In the genomic region with DNA sequence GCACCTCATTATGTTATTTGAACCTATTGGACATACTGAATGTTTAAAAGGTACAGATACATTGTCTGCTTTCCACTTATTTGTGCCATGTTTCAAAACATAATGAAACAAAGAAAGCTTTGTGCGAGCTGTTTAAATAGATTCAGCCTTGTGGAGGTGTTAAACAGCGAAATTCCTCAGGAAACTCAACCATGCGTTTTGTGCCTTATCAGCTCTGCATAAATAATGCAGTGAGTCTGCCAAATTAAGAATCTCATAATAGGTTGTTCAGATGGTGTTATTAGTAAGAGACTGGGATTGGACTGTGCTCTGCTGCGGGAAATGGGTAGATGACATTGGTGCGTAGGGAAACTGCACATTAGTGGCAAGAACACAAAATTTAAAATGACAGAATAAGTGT, we compare ENCODE assay signal across 17 cellular contexts.
"Had no signal": no experiment of that assay in that cellular context is flagged by ENCODE, and none has a peak within 500 bp of the region (broad histone marks: within the 10 kb centered on the region; RNA-seq: fewer than 3 reads in every experiment).

No MANE protein-coding gene starts in this region.

- ATAC-seq: stimulated activated naive B cell treated with anti-CD40 and anti-IgM and Interleukin-4, amounts not matched to agents 10 μg/mL and 1 μg/mL and 100 μg/mL, for 72 hours; T-cell had no signal

- H3K36me3 ChIP-seq: cardiac muscle cell, spleen had no signal

- H3K36me3 Mint-ChIP-seq: activated CD4-positive, alpha-beta memory T cell treated with anti-CD3 and anti-CD28 coated beads for 36 hours; stimulated activated naive B cell treated with anti-CD40 and anti-IgM and Interleukin-4, amounts not matched to agents 10 μg/mL and 1 μg/mL and 100 μg/mL, for 72 hours; T-cell had no signal

- H3K27ac ChIP-seq: cardiac muscle cell, epithelial cell of prostate, spleen, VCaP had no signal

- H3K4me3 ChIP-seq: cardiac muscle cell, spleen had no signal

- H3K27ac Mint-ChIP-seq: activated CD4-positive, alpha-beta memory T cell treated with anti-CD3 and anti-CD28 coated beads for 36 hours; activated naive CD8-positive, alpha-beta T cell treated with anti-CD3 and anti-CD28 coated beads for 36 hours; nephron; stimulated activated naive B cell treated with anti-CD40 and anti-IgM and Interleukin-4, amounts not matched to agents 10 μg/mL and 1 μg/mL and 100 μg/mL, for 72 hours; T-cell had no signal

- H3K4me1 Mint-ChIP-seq: activated naive CD8-positive, alpha-beta T cell treated with anti-CD3 and anti-CD28 coated beads for 36 hours; nephron; stimulated activated naive B cell treated with anti-CD40 and anti-IgM and Interleukin-4, amounts not matched to agents 10 μg/mL and 1 μg/mL and 100 μg/mL, for 72 hours; T-cell had no signal

- H3K4me1 ChIP-seq: spleen had no signal

- H3K27me3 Mint-ChIP-seq: activated CD4-positive, alpha-beta memory T cell treated with anti-CD3 and anti-CD28 coated beads for 36 hours; stimulated activated naive B cell treated with anti-CD40 and anti-IgM and Interleukin-4, amounts not matched to agents 10 μg/mL and 1 μg/mL and 100 μg/mL, for 72 hours; T-cell had no signal

- H3K4me3 Mint-ChIP-seq: activated CD4-positive, alpha-beta memory T cell treated with anti-CD3 and anti-CD28 coated beads for 36 hours; activated naive CD8-positive, alpha-beta T cell treated with anti-CD3 and anti-CD28 coated beads for 36 hours; nephron; stimulated activated naive B cell treated with anti-CD40 and anti-IgM and Interleukin-4, amounts not matched to agents 10 μg/mL and 1 μg/mL and 100 μg/mL, for 72 hours; T-cell had no signal

- DNase-seq: activated CD4-positive, alpha-beta memory T cell treated with anti-CD3 and anti-CD28 coated beads for 36 hours; activated gamma-delta T cell treated with Interleukin-2 at 50 U/mL for 16 hours; activated naive CD8-positive, alpha-beta T cell treated with anti-CD3 and anti-CD28 coated beads for 36 hours; activated T-cell treated with anti-CD3 and anti-CD28 coated beads, Interleukin-2, amount 50 U/mL, for 48 hours; anterior cingulate cortex; effector CD4-positive, alpha-beta T cell; left cardiac atrium; retina; spleen; stimulated activated CD4-positive, alpha-beta T cell treated with anti-CD3 and anti-CD28 coated beads, Interleukin-2, amount 100 ng/mL, for 24 hours; stimulated activated naive B cell treated with anti-CD40 and anti-IgM and Interleukin-4, amounts not matched to agents 10 μg/mL and 1 μg/mL and 100 μg/mL, for 72 hours; T-cell; T1000 had no signal

- H3K27me3 ChIP-seq: cardiac muscle cell, spleen had no signal
